Comparison of ENCODE assay signal across 1 cellular context in the genomic region with DNA sequence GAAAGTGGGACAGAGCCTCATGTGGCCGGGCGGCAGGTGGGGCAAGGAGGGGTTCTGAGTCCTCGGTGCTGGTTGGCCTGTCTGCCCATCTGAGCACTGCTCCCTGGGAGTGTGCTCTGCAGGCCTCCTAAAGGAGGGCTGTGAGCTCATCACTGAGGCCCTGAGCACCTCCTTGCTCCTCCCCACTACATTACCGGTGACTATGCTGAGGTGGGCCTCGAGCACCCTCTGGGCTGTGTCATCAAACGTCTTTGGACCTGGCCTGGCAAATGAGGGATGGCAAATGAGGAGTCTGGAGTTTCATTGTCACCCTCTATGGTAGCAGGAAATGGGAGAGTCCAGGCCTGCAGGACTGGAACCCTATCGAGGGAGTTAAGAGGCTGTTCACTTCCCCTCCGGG.
TF ChIP-seq lines count a peak whose summit lies in the region.

No MANE protein-coding gene starts in this region.

TF ChIP-seq in H1, 55 proteins besides CTCF, POLR2A, EP300 and RAD21:
- no peak for TF ChIP-seq YY1 (IDR thresholded peaks at IDR 0.05; ENCODE audit: low read depth, low read length)
- no peak for TF ChIP-seq CEBPB (IDR thresholded peaks at IDR 0.05; ENCODE audit: low read depth, low read length)
- no peak for TF ChIP-seq SP4 (IDR thresholded peaks at IDR 0.05; ENCODE audit: low read length)
- no peak for TF ChIP-seq SRF (IDR thresholded peaks at IDR 0.05; ENCODE audit: low read depth, low read length)
- TF ChIP-seq EZH2 (IDR thresholded peaks at IDR 0.05; ENCODE audit: low read depth, low read length, severe bottlenecking) = no peak
